ENCODE assay signal across 33 cellular contexts in the genomic region with DNA sequence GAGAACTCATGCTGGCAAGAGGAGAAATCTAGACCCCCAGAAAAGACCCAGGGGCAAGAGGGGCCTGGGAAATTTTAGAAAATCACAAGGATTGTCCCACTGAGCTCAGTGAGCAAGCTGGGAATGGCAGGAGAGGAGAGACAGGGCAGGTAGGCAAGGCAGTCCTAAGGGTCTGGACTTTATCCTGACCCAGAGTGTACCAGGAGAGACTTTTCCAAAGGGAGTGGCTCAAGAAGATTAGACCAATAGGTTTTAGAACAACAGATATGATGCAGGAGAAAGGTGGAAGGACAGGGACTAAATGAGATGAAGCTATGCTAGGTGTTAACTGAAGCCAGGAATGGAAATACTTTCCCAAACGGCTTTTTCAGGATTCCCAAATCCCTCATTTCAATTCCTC.
"Had no signal": no experiment of that assay in that cellular context is flagged by ENCODE, and none has a peak within 500 bp of the region (broad histone marks: within the 10 kb centered on the region; RNA-seq: fewer than 3 reads in every experiment).

No MANE protein-coding gene starts in this region.

- H3K9ac ChIP-seq: KMS-11 had no signal

- H3K27me3 ChIP-seq: MG63 had no signal

- H3K9me3 ChIP-seq: MG63 had no signal

- H3K27ac ChIP-seq: KMS-11 had no signal

- H3K36me3 ChIP-seq: MG63 had no signal

- H3K4me3 ChIP-seq: MG63 had no signal

- H3K4me2 ChIP-seq: KMS-11 had no signal

- DNase-seq: Karpas-422, Kasumi-1, MG63, MM.1S, MV-4-11, NCI-H1048, NCI-H1092, NCI-H1092 treated with DMSO at 0.1 percent for 48 hours, NCI-H1105, NCI-H1105 treated with DMSO at 0.1 percent for 48 hours, NCI-H1417 treated with DMSO at 0.1 percent for 48 hours, NCI-H1436, NCI-H1436 treated with DMSO at 0.1 percent for 48 hours, NCI-H146, NCI-H1694, NCI-H1694 treated with DMSO at 0.1 percent for 48 hours, NCI-H187, NCI-H187 treated with DMSO at 0.1 percent for 48 hours, NCI-H1930, NCI-H2029, NCI-H2029 treated with DMSO at 0.1 percent for 48 hours, NCI-H2081, NCI-H2081 treated with DMSO at 0.1 percent for 48 hours, NCI-H2107, NCI-H2171, NCI-H2171 treated with DMSO at 0.1 percent for 48 hours, NCI-H2227 treated with DMSO at 0.1 percent for 48 hours, NCI-H226, NCI-H345, NCI-H446, NCI-H446 treated with DMSO at 0.1 percent for 48 hours, NCI-H510A had no signal
